In the genomic region with DNA sequence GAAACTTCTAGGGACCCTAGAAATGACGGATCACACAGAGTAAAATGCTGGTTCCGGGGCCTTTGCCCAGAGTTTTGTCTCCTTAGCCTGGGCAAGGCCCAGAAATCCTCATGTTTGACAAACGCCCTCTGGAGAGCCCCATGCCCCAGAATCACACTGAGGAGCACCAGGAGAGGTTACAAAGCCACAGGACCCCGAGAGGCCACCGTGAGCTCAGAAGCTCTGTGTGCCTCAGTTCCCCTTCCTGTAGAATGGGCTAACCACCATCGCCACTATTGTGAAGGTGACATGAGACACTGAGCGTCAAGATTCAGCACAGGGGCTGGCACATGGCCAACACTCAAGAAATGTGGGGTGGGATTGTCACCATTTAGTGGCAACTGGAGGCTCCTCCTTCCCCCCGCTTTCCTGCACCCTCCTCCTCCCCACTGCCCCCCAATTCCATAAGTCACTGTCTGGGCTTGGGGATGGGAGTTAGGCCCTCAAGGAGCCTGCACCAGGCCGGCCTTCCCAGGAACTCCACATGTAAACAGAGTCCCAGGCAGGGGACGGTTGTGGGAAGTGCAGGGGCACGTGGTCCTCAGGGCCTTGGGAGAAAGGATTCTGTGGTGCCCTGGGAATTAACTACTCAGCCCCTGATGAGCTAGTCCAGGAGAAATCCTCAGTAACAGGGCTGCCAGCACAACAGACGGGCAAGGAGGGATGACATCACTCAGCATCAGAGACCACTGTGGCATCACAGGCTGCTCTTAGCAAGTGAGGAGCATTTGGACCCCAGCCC, we compare ENCODE assay signal across 1 cellular context.
TF ChIP-seq lines count a peak whose summit lies in the region.

No MANE protein-coding gene starts in this region.

TF ChIP-seq in GM23338, 12 proteins besides CTCF, POLR2A, EP300 and RAD21:
- TF ChIP-seq, protein P1, sequence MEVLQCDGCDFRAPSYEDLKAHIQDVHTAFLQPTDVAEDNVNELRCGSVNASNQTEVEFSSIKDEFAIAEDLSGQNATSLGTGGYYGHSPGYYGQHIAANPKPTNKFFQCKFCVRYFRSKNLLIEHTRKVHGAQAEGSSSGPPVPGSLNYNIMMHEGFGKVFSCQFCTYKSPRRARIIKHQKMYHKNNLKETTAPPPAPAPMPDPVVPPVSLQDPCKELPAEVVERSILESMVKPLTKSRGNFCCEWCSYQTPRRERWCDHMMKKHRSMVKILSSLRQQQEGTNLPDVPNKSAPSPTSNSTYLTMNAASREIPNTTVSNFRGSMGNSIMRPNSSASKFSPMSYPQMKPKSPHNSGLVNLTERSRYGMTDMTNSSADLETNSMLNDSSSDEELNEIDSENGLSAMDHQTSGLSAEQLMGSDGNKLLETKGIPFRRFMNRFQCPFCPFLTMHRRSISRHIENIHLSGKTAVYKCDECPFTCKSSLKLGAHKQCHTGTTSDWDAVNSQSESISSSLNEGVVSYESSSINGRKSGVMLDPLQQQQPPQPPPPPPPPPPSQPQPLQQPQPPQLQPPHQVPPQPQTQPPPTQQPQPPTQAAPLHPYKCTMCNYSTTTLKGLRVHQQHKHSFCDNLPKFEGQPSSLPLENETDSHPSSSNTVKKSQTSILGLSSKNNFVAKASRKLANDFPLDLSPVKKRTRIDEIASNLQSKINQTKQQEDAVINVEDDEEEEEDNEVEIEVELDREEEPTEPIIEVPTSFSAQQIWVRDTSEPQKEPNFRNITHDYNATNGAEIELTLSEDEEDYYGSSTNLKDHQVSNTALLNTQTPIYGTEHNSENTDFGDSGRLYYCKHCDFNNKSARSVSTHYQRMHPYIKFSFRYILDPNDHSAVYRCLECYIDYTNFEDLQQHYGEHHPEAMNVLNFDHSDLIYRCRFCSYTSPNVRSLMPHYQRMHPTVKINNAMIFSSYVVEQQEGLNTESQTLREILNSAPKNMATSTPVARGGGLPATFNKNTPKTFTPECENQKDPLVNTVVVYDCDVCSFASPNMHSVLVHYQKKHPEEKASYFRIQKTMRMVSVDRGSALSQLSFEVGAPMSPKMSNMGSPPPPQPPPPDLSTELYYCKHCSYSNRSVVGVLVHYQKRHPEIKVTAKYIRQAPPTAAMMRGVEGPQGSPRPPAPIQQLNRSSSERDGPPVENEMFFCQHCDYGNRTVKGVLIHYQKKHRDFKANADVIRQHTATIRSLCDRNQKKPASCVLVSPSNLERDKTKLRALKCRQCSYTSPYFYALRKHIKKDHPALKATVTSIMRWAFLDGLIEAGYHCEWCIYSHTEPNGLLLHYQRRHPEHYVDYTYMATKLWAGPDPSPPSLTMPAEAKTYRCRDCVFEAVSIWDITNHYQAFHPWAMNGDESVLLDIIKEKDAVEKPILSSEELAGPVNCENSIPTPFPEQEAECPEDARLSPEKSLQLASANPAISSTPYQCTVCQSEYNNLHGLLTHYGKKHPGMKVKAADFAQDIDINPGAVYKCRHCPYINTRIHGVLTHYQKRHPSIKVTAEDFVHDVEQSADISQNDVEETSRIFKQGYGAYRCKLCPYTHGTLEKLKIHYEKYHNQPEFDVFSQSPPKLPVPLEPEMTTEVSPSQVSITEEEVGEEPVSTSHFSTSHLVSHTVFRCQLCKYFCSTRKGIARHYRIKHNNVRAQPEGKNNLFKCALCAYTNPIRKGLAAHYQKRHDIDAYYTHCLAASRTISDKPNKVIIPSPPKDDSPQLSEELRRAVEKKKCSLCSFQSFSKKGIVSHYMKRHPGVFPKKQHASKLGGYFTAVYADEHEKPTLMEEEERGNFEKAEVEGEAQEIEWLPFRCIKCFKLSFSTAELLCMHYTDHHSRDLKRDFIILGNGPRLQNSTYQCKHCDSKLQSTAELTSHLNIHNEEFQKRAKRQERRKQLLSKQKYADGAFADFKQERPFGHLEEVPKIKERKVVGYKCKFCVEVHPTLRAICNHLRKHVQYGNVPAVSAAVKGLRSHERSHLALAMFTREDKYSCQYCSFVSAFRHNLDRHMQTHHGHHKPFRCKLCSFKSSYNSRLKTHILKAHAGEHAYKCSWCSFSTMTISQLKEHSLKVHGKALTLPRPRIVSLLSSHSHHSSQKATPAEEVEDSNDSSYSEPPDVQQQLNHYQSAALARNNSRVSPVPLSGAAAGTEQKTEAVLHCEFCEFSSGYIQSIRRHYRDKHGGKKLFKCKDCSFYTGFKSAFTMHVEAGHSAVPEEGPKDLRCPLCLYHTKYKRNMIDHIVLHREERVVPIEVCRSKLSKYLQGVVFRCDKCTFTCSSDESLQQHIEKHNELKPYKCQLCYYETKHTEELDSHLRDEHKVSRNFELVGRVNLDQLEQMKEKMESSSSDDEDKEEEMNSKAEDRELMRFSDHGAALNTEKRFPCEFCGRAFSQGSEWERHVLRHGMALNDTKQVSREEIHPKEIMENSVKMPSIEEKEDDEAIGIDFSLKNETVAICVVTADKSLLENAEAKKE (CRISPR knock-in tag; IDR thresholded peaks at IDR 0.05): no peak
- TF ChIP-seq, protein P2, sequence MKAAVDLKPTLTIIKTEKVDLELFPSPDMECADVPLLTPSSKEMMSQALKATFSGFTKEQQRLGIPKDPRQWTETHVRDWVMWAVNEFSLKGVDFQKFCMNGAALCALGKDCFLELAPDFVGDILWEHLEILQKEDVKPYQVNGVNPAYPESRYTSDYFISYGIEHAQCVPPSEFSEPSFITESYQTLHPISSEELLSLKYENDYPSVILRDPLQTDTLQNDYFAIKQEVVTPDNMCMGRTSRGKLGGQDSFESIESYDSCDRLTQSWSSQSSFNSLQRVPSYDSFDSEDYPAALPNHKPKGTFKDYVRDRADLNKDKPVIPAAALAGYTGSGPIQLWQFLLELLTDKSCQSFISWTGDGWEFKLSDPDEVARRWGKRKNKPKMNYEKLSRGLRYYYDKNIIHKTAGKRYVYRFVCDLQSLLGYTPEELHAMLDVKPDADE (IDR thresholded peaks at IDR 0.05): no peak
- TF ChIP-seq, protein P3, sequence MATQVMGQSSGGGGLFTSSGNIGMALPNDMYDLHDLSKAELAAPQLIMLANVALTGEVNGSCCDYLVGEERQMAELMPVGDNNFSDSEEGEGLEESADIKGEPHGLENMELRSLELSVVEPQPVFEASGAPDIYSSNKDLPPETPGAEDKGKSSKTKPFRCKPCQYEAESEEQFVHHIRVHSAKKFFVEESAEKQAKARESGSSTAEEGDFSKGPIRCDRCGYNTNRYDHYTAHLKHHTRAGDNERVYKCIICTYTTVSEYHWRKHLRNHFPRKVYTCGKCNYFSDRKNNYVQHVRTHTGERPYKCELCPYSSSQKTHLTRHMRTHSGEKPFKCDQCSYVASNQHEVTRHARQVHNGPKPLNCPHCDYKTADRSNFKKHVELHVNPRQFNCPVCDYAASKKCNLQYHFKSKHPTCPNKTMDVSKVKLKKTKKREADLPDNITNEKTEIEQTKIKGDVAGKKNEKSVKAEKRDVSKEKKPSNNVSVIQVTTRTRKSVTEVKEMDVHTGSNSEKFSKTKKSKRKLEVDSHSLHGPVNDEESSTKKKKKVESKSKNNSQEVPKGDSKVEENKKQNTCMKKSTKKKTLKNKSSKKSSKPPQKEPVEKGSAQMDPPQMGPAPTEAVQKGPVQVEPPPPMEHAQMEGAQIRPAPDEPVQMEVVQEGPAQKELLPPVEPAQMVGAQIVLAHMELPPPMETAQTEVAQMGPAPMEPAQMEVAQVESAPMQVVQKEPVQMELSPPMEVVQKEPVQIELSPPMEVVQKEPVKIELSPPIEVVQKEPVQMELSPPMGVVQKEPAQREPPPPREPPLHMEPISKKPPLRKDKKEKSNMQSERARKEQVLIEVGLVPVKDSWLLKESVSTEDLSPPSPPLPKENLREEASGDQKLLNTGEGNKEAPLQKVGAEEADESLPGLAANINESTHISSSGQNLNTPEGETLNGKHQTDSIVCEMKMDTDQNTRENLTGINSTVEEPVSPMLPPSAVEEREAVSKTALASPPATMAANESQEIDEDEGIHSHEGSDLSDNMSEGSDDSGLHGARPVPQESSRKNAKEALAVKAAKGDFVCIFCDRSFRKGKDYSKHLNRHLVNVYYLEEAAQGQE (IDR thresholded peaks at IDR 0.05; ENCODE audit: unreplicated experiment): no peak
- TF ChIP-seq NANOG (IDR thresholded peaks at IDR 0.05; ENCODE audit: borderline replicate concordance): no peak
- TF ChIP-seq ZNF114 (CRISPR knock-in tag; IDR thresholded peaks at IDR 0.05): no peak
- TF ChIP-seq EZH2phosphoT487 (IDR thresholded peaks at IDR 0.05; ENCODE audit: unreplicated experiment): no peak
- TF ChIP-seq CREB1 (CRISPR knock-in tag; IDR thresholded peaks at IDR 0.05; ENCODE audit: low read depth): no peak
- TF ChIP-seq POLR2AphosphoS5 (IDR thresholded peaks at IDR 0.05; ENCODE audit: low read depth): no peak
- TF ChIP-seq STAT1 (IDR thresholded peaks at IDR 0.05; ENCODE audit: unreplicated experiment): no peak
- TF ChIP-seq ZNF331 (CRISPR knock-in tag; IDR thresholded peaks at IDR 0.05; ENCODE audit: low read depth): no peak
- TF ChIP-seq JUNB (IDR thresholded peaks at IDR 0.05; ENCODE audit: unreplicated experiment): no peak
- no peak for TF ChIP-seq EZH2 (IDR thresholded peaks at IDR 0.05; ENCODE audit: low read depth, unreplicated experiment)
TF ChIP-seq in GM23338: peak in this region for 0.
